Comparison of ENCODE assay signal across 11 cellular contexts in the genomic region with DNA sequence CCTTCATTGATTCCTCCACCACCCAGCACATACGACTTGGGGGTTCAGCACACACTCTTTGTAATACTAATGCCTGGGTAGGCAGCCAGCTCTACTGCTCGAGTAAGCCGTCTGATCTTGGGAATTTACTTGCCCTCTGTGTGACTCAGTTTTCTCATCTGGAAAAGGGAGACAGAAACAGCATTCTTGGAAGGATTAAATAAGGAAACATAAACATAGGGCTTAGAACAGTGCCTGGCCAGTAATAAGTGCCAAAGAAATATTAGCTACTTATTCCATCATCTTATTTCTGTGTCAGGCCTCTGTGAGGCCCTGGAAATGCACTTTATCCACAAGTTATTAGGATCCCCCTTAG.
A peak's percentile ranks its signal among the peaks of the same experiment; 100 is the strongest.
DNase-seq lines count a peak whose midpoint lies in the region; ATAC-seq and TF ChIP-seq lines count a peak whose summit lies in the region.
"Had no signal": no experiment of that assay in that cellular context is flagged by ENCODE, and none has a peak within 500 bp of the region (broad histone marks: within the 10 kb centered on the region; RNA-seq: fewer than 3 reads in every experiment).

No MANE protein-coding gene starts in this region.

- H3F3A ChIP-seq in PC-3 (ENCODE audit: low read length, unreplicated experiment) = no peaks in the 10 kb centered on the region

- no peak for TF ChIP-seq POLR2A in thyroid gland (IDR thresholded peaks at IDR 0.05)

- intact Hi-C loops in PC-3 (cut with micrococcal nuclease) (no loop called here), thyroid gland (cut with DNase I) (no loop called here), sciatic nerve (cut with DNase I) (no loop called here)

- H3K36me3 ChIP-seq in PC-3 (ENCODE audit: low read depth, low read length) (0 out of 2 replicates have a peak, but pooled peaks cover 6% of the 10 kb centered on the region), endocrine pancreas (ENCODE audit: control insufficient read depth, insufficient read depth, low read length) (no peaks in the 10 kb centered on the region), thyroid gland (no peaks in the 10 kb centered on the region)

- CTCF ChIA-PET in PC-3 (lab: Charles Lee) = interaction anchor here (0.5 to 1.3 kb wide), 3 partner anchors 16 to 153 kb away, joined by 3 to 5 read pairs (median 3); no protein-coding TSS in a partner anchor

- no peak overlapping the region for H2AFZ ChIP-seq in PC-3 (ENCODE audit: low read length)

- DNase-seq in PC-3 = no peak
- peak; percentile 80 for DNase-seq in myocyte (ENCODE audit: low read depth)
- peak in 1 of 2 donors; percentile 27 for DNase-seq in thyroid gland
- DNase-seq in COR-L47 (lab: John Stamatoyannopoulos, UW) = no peak
- no peak for DNase-seq in sciatic nerve (ENCODE audit: low spot score)
- DNase-seq in D341Med (ENCODE audit: low spot score) = no peak
- DNase-seq in stimulated activated CD4-positive, alpha-beta T cell treated with anti-CD3 and anti-CD28 coated beads, Interleukin-12 subunit alpha, Interleukin-12 subunit beta, amount 100 ng/mL, for 4 hours = no peak
- DNase-seq: CD4-positive, alpha-beta memory T cell; stimulated activated CD4-positive, alpha-beta T cell treated with anti-CD3 and anti-CD28 coated beads, Interleukin-4, amount 100 ng/mL, for 4 hours had no signal

- ATAC-seq in PC-3 (no peak), sciatic nerve (no peak)

- H3K27me3 ChIP-seq in PC-3 (ENCODE audit: low read length) = no peaks in the 10 kb centered on the region
- no peaks in the 10 kb centered on the region for H3K27me3 ChIP-seq in endocrine pancreas (ENCODE audit: control insufficient read depth, insufficient read depth, low read length)
- H3K27me3 ChIP-seq in thyroid gland = no peaks in the 10 kb centered on the region
- H3K27me3 ChIP-seq: SJSA1 had no signal

- no peaks in the 10 kb centered on the region for H3K9me3 ChIP-seq in PC-3 (ENCODE audit: low read length)
- H3K9me3 ChIP-seq in endocrine pancreas (ENCODE audit: control insufficient read depth, low read length) = no peaks in the 10 kb centered on the region
- H3K9me3 ChIP-seq in thyroid gland = no peaks in the 10 kb centered on the region
- H3K9me3 ChIP-seq: SJSA1 had no signal

- TF ChIP-seq CTCF in PC-3 (conservative IDR thresholded peaks at IDR 0.05; ENCODE audit: low read depth, low read length) = no peak
- TF ChIP-seq CTCF in thyroid gland (IDR thresholded peaks at IDR 0.05) = no peak

- H3K4me2 ChIP-seq in PC-3 (ENCODE audit: low read length) = peak overlapping the region; percentile 87

- POLR2A ChIA-PET in PC-3 (lab: Charles Lee; ENCODE audit: unreplicated experiment) = no interaction called here

- no peaks in the 10 kb centered on the region; the same call in 1 of the 2 replicates for H4K20me1 ChIP-seq in PC-3 (ENCODE audit: low read length)

- peaks cover 47% of the 10 kb centered on the region for H3K4me1 ChIP-seq in PC-3 (ENCODE audit: insufficient read depth, low read length)
- H3K4me1 ChIP-seq in endocrine pancreas (ENCODE audit: control insufficient read depth, insufficient read depth, low read length) = no peaks in the 10 kb centered on the region
- peaks cover 26 to 50% of the 10 kb centered on the region in 2 donors for H3K4me1 ChIP-seq in thyroid gland

- 29 to 34% methylated on average over 3 of the region's 3 CpGs for WGBS in thyroid gland, 2 donors

- no peaks in the 10 kb centered on the region for H3K9me2 ChIP-seq in PC-3 (replicated peaks; ENCODE audit: low read length)

- H3K4me3 ChIP-seq in PC-3 (ENCODE audit: low read length) (peak overlapping the region; percentile 68), endocrine pancreas (ENCODE audit: control insufficient read depth, insufficient read depth, low read length) (peak overlapping the region; percentile 85), thyroid gland (replicated peaks in 1 of 3) (no peak overlapping the region)
- H3K4me3 ChIP-seq: SJSA1 had no signal

- no TSS peak for BruUV-seq in PC-3 (replicated peaks; lab: Mats Ljungman, UMichigan)

- H3K79me2 ChIP-seq in PC-3 (ENCODE audit: low read length) = peaks cover 83% of the 10 kb centered on the region

- H3K9ac ChIP-seq in PC-3 (ENCODE audit: low read length) (peak overlapping the region; percentile 80), endocrine pancreas (ENCODE audit: control insufficient read depth, insufficient read depth, low read length) (peak overlapping the region; percentile 52)

- peak overlapping the region; percentile 95 for H3K27ac ChIP-seq in PC-3 (ENCODE audit: low read length)
- H3K27ac ChIP-seq in thyroid gland = peak overlapping the region; percentile 78 to 85 (median 81)

Comparison
In these comparisons a context has a peak if more than half of its experiments do, and no peak if none do; other contexts are left out.
1. H3K4me3 ChIP-seq: peak in PC-3 (single experiment) and endocrine pancreas (single experiment); none in thyroid gland (0 of 3).